Comparison of ENCODE assay signal across 18 cellular contexts in genomic region chr2:10282621-10283105, GRCh38. TPM values are rescaled to one million over a fixed set of nuclear protein-coding genes. Genes with fewer than 3 reads are reported as not detected.
DNase-seq lines count a peak whose midpoint lies in the region; ATAC-seq and TF ChIP-seq lines count a peak whose summit lies in the region.
"Had no signal": no experiment of that assay in that cellular context is flagged by ENCODE, and none has a peak within 500 bp of the region (broad histone marks: within the 10 kb centered on the region; RNA-seq: fewer than 3 reads in every experiment).

No MANE protein-coding gene starts in this region.

- H3K79me2 ChIP-seq in Loucy (ENCODE audit: insufficient read depth, low read length) (no peaks in the 10 kb centered on the region), neural progenitor cell (ENCODE audit: low read depth) (no peaks in the 10 kb centered on the region)

- H3K9me3 Mint-ChIP-seq in chondrocyte (ENCODE audit: low read depth) (no peaks in the 10 kb centered on the region), neural progenitor cell (no peaks in the 10 kb centered on the region)
- H3K9me3 Mint-ChIP-seq: immature natural killer cell, memory B cell had no signal

- H3K27ac ChIP-seq in BLaER1 treated with 17β-estradiol and CSF1 and Interleukin-3, amounts not matched to agents 10 nM and 100 nM = peak overlapping the region in 9 of 11 experiments; percentile 39 to 75 (median 58); a peak in 19 of 22 replicates
- no peak overlapping the region for H3K27ac ChIP-seq in neural progenitor cell
- H3K27ac ChIP-seq: ascending aorta had no signal

- H3K9me3 ChIP-seq in BLaER1 treated with 17β-estradiol and CSF1 and Interleukin-3, amounts not matched to agents 10 nM and 100 nM (replicated peaks in 1 of 11) = no peaks in the 10 kb centered on the region
- H3K9me3 ChIP-seq in Loucy (ENCODE audit: insufficient read depth, low read depth, low read length) = no peaks in the 10 kb centered on the region
- H3K9me3 ChIP-seq in neural progenitor cell (ENCODE audit: low read depth) = no peaks in the 10 kb centered on the region
- H3K9me3 ChIP-seq: ascending aorta had no signal

- H3K27me3 ChIP-seq in BLaER1 treated with 17β-estradiol and CSF1 and Interleukin-3, amounts not matched to agents 10 nM and 100 nM = no peaks in the 10 kb centered on the region
- H3K27me3 ChIP-seq in Loucy (ENCODE audit: insufficient read depth, low read length, poor library complexity, severe bottlenecking) (no peaks in the 10 kb centered on the region), neural progenitor cell (no peaks in the 10 kb centered on the region)
- H3K27me3 ChIP-seq: ascending aorta had no signal

- H3K4me1 Mint-ChIP-seq in chondrocyte (ENCODE audit: low read depth) (peaks cover 41% of the 10 kb centered on the region), neural progenitor cell (peaks cover 33% of the 10 kb centered on the region)

- H3K36me3 ChIP-seq in BLaER1 treated with 17β-estradiol and CSF1 and Interleukin-3, amounts not matched to agents 10 nM and 100 nM = no peaks in the 10 kb centered on the region
- no peaks in the 10 kb centered on the region for H3K36me3 ChIP-seq in Loucy (ENCODE audit: insufficient read depth, low read length)
- no peaks in the 10 kb centered on the region for H3K36me3 ChIP-seq in neural progenitor cell
- H3K36me3 ChIP-seq: ascending aorta had no signal

- no peaks in the 10 kb centered on the region for H3K36me3 Mint-ChIP-seq in chondrocyte (ENCODE audit: low read depth)
- no peaks in the 10 kb centered on the region for H3K36me3 Mint-ChIP-seq in neural progenitor cell
- H3K36me3 Mint-ChIP-seq: immature natural killer cell, memory B cell had no signal

- peak overlapping the region in 3 of 10 experiments; percentile 24 to 48 (median 43); a peak in 6 of 20 replicates for H3K4me3 ChIP-seq in BLaER1 treated with 17β-estradiol and CSF1 and Interleukin-3, amounts not matched to agents 10 nM and 100 nM
- H3K4me3 ChIP-seq in Loucy (ENCODE audit: low read length, poor library complexity, severe bottlenecking) (no peak overlapping the region), neural progenitor cell (no peak overlapping the region)
- H3K4me3 ChIP-seq: ascending aorta had no signal

- ATAC-seq in GM19455 (IDR thresholded peaks at IDR 0.05; ENCODE audit: unreplicated experiment) (no peak), HG02840 (IDR thresholded peaks at IDR 0.05; ENCODE audit: low FRiP score, unreplicated experiment) (no peak), HG03354 (IDR thresholded peaks at IDR 0.05; ENCODE audit: poor library complexity, severe bottlenecking, unreplicated experiment) (no peak)

- TF ChIP-seq CTCF in Loucy (conservative IDR thresholded peaks at IDR 0.05; ENCODE audit: low read length) = no peak
- TF ChIP-seq CTCF in chondrocyte (IDR thresholded peaks at IDR 0.05) = no peak
- TF ChIP-seq CTCF in neural progenitor cell (IDR thresholded peaks at IDR 0.05) = no peak

- peaks cover 53 to 91% (median 71%) of the 10 kb centered on the region in 10 experiments for H3K4me1 ChIP-seq in BLaER1 treated with 17β-estradiol and CSF1 and Interleukin-3, amounts not matched to agents 10 nM and 100 nM
- peaks cover 34% of the 10 kb centered on the region for H3K4me1 ChIP-seq in Loucy (ENCODE audit: insufficient read depth, low read length, poor library complexity, severe bottlenecking)
- H3K4me1 ChIP-seq in neural progenitor cell = peaks cover 13% of the 10 kb centered on the region

- no peaks in the 10 kb centered on the region for H3F3A ChIP-seq in Loucy (ENCODE audit: low read depth)
- H3F3A ChIP-seq in neural progenitor cell (ENCODE audit: low read depth) = no peaks in the 10 kb centered on the region

- peaks cover 0 to 4% (median 0%) of the 10 kb centered on the region in 11 experiments; a peak in 1 of 22 replicates for H4K20me1 ChIP-seq in BLaER1 treated with 17β-estradiol and CSF1 and Interleukin-3, amounts not matched to agents 10 nM and 100 nM
- H4K20me1 ChIP-seq in Loucy (ENCODE audit: insufficient read depth, low read length, poor library complexity, severe bottlenecking) = no peaks in the 10 kb centered on the region
- no peaks in the 10 kb centered on the region for H4K20me1 ChIP-seq in neural progenitor cell (ENCODE audit: low read depth)

- DNase-seq in chondrocyte (ENCODE audit: low spot score) (no peak), neural progenitor cell (ENCODE audit: low spot score) (no peak), NCI-H146 treated with DMSO at 0.1 percent for 48 hours (lab: John Stamatoyannopoulos, UW; ENCODE audit: unreplicated experiment) (no peak)
- DNase-seq: activated CD8-positive, alpha-beta memory T cell treated with anti-CD3 and anti-CD28 coated beads, Interleukin-2, amount 50 U/mL, for 4 hours; activated gamma-delta T cell treated with Interleukin-2 at 50 U/mL for 16 hours; DMS 273 treated with DMSO at 0.1 percent for 48 hours; immature natural killer cell; NCI-H1417; NCI-H2227 treated with DMSO at 0.1 percent for 48 hours; stimulated activated CD4-positive, alpha-beta T cell treated with anti-CD3 and anti-CD28 coated beads, Interleukin-4, amount 100 ng/mL, for 4 hours; T-helper 9 cell had no signal

- H2AFZ ChIP-seq in Loucy (ENCODE audit: low read length) (no peak overlapping the region), neural progenitor cell (replicated peaks) (peak overlapping the region; percentile 83)

- H3K4me3 Mint-ChIP-seq in chondrocyte (ENCODE audit: unreplicated experiment) (no peak overlapping the region), neural progenitor cell (no peak overlapping the region)
- H3K4me3 Mint-ChIP-seq: memory B cell had no signal

- H3K27ac Mint-ChIP-seq in chondrocyte (ENCODE audit: unreplicated experiment) (peak overlapping the region; percentile 41), neural progenitor cell (peak overlapping the region; percentile 23)
- H3K27ac Mint-ChIP-seq: memory B cell had no signal

- peak overlapping the region; percentile 76 to 95 (median 91) for H3K4me2 ChIP-seq in BLaER1 treated with 17β-estradiol and CSF1 and Interleukin-3, amounts not matched to agents 10 nM and 100 nM
- no peak overlapping the region for H3K4me2 ChIP-seq in Loucy (ENCODE audit: low read depth, low read length, poor library complexity, severe bottlenecking)
- H3K4me2 ChIP-seq in neural progenitor cell = no peak overlapping the region

- H3K9ac ChIP-seq in BLaER1 treated with 17β-estradiol and CSF1 and Interleukin-3, amounts not matched to agents 10 nM and 100 nM = peak overlapping the region in 9 of 11 experiments; percentile 5 to 66 (median 48); a peak in 13 of 22 replicates
- H3K9ac ChIP-seq in Loucy (ENCODE audit: low read depth, low read length, poor library complexity, severe bottlenecking) (peak overlapping the region; percentile 26), neural progenitor cell (no peak overlapping the region)

- H3K27me3 Mint-ChIP-seq in chondrocyte (ENCODE audit: low read depth) (no peaks in the 10 kb centered on the region), neural progenitor cell (ENCODE audit: insufficient read depth, low read depth) (peaks cover 6% of the 10 kb centered on the region)

- no peaks in the 10 kb centered on the region for H3K9me2 ChIP-seq in Loucy (replicated peaks; ENCODE audit: low read depth, low read length)

RNA-seq across cellular contexts. Expression of gene HPCAL1, which starts 20.0 kb away (rescaled TPM):
- 18.7 to 44.0 TPM (median 19.3 TPM) in 3 replicates for total RNA-seq in chondrocyte
- 3.7 and 8.0 TPM in 2 replicates for total RNA-seq in neural progenitor cell (ENCODE audit: low replicate concordance)

Comparison
In these comparisons a context has a peak if more than half of its experiments do, and no peak if none do; other contexts are left out.
1. H3K4me2 ChIP-seq: peak in BLaER1 treated with 17β-estradiol and CSF1 and Interleukin-3, amounts not matched to agents 10 nM and 100 nM (11 of 11); none in Loucy (single experiment) and neural progenitor cell (single experiment).